2 cellular contexts compared by ENCODE assay signal in the genomic region with DNA sequence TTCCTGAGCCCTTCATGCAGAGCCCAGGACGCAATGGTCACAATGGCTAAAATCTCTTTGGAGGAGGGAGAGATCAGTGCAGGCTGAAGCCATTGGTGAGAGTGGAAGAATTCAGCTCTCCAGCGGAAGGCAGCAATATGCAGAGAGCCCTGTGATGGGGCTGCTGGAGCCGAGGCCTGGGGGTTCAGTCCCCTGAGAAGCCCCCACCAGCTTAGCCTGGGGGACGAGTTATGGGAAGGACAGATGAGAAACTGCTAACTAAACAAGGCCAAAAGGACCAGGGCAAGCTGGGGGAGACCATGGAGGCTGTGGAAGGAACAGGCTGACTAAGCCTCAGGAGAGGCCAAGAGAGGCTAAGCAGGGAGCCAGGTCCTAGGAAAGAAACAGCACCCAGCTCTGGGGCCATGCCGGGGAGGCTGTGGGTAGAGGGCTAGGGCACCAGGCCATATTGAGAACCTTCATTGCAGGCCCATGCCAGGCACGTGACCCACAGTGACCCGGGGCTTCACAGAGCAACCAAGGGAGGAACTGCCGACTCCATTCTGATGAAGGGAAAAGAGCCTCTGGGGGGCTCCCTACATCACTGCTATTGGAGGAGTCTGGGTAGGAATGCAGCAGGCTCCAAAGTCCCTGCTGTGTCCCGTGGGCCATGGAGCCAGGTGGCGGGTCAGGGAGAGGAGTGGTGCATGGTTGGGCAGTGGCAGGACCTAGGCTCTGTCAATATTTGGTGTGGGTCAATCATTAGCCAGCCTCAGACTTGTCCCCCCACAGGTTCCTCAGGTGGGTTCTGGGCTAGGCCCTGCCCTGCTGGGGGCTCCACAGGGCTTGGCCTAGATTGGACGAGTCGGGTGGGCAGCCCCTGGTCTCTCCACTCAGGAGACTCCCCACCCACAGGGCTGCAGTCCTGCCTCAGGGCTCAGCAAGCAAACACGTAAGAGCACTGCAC.
TF ChIP-seq lines count a peak whose summit lies in the region.

No MANE protein-coding gene starts in this region.

TF ChIP-seq in IMR-90, 13 proteins besides CTCF, POLR2A, EP300 and RAD21:
- no peak for TF ChIP-seq ELK1 (IDR thresholded peaks at IDR 0.05; ENCODE audit: borderline replicate concordance, low read depth, low read length)
- TF ChIP-seq RCOR1 (IDR thresholded peaks at IDR 0.05; ENCODE audit: insufficient replicate concordance, low read length) = no peak
- no peak for TF ChIP-seq RFX5 (IDR thresholded peaks at IDR 0.05; ENCODE audit: low read depth, low read length)
- TF ChIP-seq MAFK (IDR thresholded peaks at IDR 0.05; ENCODE audit: low read depth, low read length) = no peak
- TF ChIP-seq CHD1 (IDR thresholded peaks at IDR 0.05; ENCODE audit: low read depth, low read length) = no peak
- no peak for TF ChIP-seq NFE2L2 (IDR thresholded peaks at IDR 0.05; ENCODE audit: low read depth, low read length)
- TF ChIP-seq MXI1 (IDR thresholded peaks at IDR 0.05; ENCODE audit: borderline replicate concordance, low read depth, low read length) = no peak
- TF ChIP-seq BHLHE40 (IDR thresholded peaks at IDR 0.05; ENCODE audit: low read depth, low read length) = no peak
- TF ChIP-seq, protein P1, sequence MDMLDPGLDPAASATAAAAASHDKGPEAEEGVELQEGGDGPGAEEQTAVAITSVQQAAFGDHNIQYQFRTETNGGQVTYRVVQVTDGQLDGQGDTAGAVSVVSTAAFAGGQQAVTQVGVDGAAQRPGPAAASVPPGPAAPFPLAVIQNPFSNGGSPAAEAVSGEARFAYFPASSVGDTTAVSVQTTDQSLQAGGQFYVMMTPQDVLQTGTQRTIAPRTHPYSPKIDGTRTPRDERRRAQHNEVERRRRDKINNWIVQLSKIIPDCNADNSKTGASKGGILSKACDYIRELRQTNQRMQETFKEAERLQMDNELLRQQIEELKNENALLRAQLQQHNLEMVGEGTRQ (IDR thresholded peaks at IDR 0.05; ENCODE audit: low read depth, low read length) = no peak
- TF ChIP-seq FOS (IDR thresholded peaks at IDR 0.05; ENCODE audit: low read depth, low read length) = no peak
- TF ChIP-seq MAZ (IDR thresholded peaks at IDR 0.05; ENCODE audit: borderline replicate concordance, low read depth, low read length) = no peak
- no peak for TF ChIP-seq CEBPB (IDR thresholded peaks at IDR 0.05; ENCODE audit: low read depth, low read length)
- no peak for TF ChIP-seq SMC3 (IDR thresholded peaks at IDR 0.05; ENCODE audit: low read depth, low read length)

TF ChIP-seq in HepG2, 621 proteins besides CTCF, POLR2A, EP300 and RAD21 (continues in another document):
- TF ChIP-seq MXI1 (IDR thresholded peaks at IDR 0.05; ENCODE audit: borderline replicate concordance, low read depth, low read length) (peak; percentile 78; the same call in 1 of the 3 replicates), ARID3A (IDR thresholded peaks at IDR 0.05; ENCODE audit: low read depth, low read length) (peak; percentile 78), ZFP1 (CRISPR knock-in tag; IDR thresholded peaks at IDR 0.05) (peak; percentile 91), NKX3-1 (CRISPR knock-in tag; IDR thresholded peaks at IDR 0.05) (peak; percentile 61; the same call in 1 of the 2 replicates), SNAPC2 (CRISPR knock-in tag; IDR thresholded peaks at IDR 0.05) (peak; percentile 79; the same call in 1 of the 2 replicates), MEF2D (CRISPR knock-in tag; IDR thresholded peaks at IDR 0.05) (0 out of 2 replicates have a peak, but pooled peaks have one; percentile 78), ETV5 (CRISPR knock-in tag; IDR thresholded peaks at IDR 0.05; ENCODE audit: borderline replicate concordance) (peak; percentile 63; the same call in 1 of the 2 replicates), GATAD2A (CRISPR knock-in tag; IDR thresholded peaks at IDR 0.05) (peak; percentile 96), GTF2F1 (IDR thresholded peaks at IDR 0.05; ENCODE audit: low read length) (peak; percentile 85; the same call in 1 of the 2 replicates), PAX8 (CRISPR knock-in tag; IDR thresholded peaks at IDR 0.05; ENCODE audit: borderline replicate concordance) (0 out of 2 replicates have a peak, but pooled peaks have one; percentile 56), ZNF761 (CRISPR knock-in tag; conservative IDR thresholded peaks at IDR 0.05) (no peak; the same call in none of the 2 replicates), U2AF2 (IDR thresholded peaks at IDR 0.05; ENCODE audit: low read depth, low read length) (no peak), RFX5 (IDR thresholded peaks at IDR 0.05; ENCODE audit: low read depth, low read length) (0 out of 2 replicates have a peak, but pooled peaks have one; percentile 32), CBX5 (CRISPR knock-in tag; IDR thresholded peaks at IDR 0.05; ENCODE audit: borderline replicate concordance) (peak; percentile 90; the same call in 1 of the 2 replicates), RBM39 (IDR thresholded peaks at IDR 0.05; ENCODE audit: low read depth, low read length, poor library complexity, severe bottlenecking) (no peak), ESRRA (CRISPR knock-in tag; IDR thresholded peaks at IDR 0.05; ENCODE audit: low read depth) (peak; percentile 77), ZNF556 (CRISPR knock-in tag; IDR thresholded peaks at IDR 0.05; ENCODE audit: borderline replicate concordance) (peak; percentile 87; the same call in 1 of the 2 replicates), ZNF460 (CRISPR knock-in tag; IDR thresholded peaks at IDR 0.05; ENCODE audit: borderline replicate concordance) (peak; percentile 61; the same call in 1 of the 2 replicates), ZNF124 (CRISPR knock-in tag; IDR thresholded peaks at IDR 0.05) (peak; percentile 94), ZNF205 (CRISPR knock-in tag; IDR thresholded peaks at IDR 0.05) (0 out of 2 replicates have a peak, but pooled peaks have one; percentile 58), ZNF879 (CRISPR knock-in tag; IDR thresholded peaks at IDR 0.05) (0 out of 2 replicates have a peak, but pooled peaks have one; percentile 47), TAF1 (CRISPR knock-in tag; IDR thresholded peaks at IDR 0.05) (peak; percentile 81), CHCHD3 (CRISPR knock-in tag; IDR thresholded peaks at IDR 0.05) (no peak), ZNF367 (CRISPR knock-in tag; IDR thresholded peaks at IDR 0.05; ENCODE audit: borderline replicate concordance) (no peak), SYNCRIP (IDR thresholded peaks at IDR 0.05; ENCODE audit: insufficient read depth, low read depth, low read length) (no peak), FOSL1 (CRISPR knock-in tag; IDR thresholded peaks at IDR 0.05; ENCODE audit: borderline replicate concordance) (no peak), MTERF4 (CRISPR knock-in tag; IDR thresholded peaks at IDR 0.05) (peak; percentile 85; the same call in 1 of the 2 replicates), ZNF7 (CRISPR knock-in tag; IDR thresholded peaks at IDR 0.05) (no peak), SIN3A (IDR thresholded peaks at IDR 0.05; ENCODE audit: borderline replicate concordance, low read depth, low read length) (peak; percentile 46; the same call in 1 of the 2 replicates), FOXJ3 (CRISPR knock-in tag; IDR thresholded peaks at IDR 0.05; ENCODE audit: borderline replicate concordance) (peak; percentile 91; the same call in 1 of the 2 replicates), NR2C2 (CRISPR knock-in tag; IDR thresholded peaks at IDR 0.05; ENCODE audit: borderline replicate concordance) (peak; percentile 81), HNF4A (CRISPR knock-in tag; IDR thresholded peaks at IDR 0.05) (peak; percentile 98)
- TF ChIP-seq, protein P2, sequence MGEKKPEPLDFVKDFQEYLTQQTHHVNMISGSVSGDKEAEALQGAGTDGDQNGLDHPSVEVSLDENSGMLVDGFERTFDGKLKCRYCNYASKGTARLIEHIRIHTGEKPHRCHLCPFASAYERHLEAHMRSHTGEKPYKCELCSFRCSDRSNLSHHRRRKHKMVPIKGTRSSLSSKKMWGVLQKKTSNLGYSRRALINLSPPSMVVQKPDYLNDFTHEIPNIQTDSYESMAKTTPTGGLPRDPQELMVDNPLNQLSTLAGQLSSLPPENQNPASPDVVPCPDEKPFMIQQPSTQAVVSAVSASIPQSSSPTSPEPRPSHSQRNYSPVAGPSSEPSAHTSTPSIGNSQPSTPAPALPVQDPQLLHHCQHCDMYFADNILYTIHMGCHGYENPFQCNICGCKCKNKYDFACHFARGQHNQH (CRISPR knock-in tag; IDR thresholded peaks at IDR 0.05) = peak; percentile 98
- TF ChIP-seq, protein P3, sequence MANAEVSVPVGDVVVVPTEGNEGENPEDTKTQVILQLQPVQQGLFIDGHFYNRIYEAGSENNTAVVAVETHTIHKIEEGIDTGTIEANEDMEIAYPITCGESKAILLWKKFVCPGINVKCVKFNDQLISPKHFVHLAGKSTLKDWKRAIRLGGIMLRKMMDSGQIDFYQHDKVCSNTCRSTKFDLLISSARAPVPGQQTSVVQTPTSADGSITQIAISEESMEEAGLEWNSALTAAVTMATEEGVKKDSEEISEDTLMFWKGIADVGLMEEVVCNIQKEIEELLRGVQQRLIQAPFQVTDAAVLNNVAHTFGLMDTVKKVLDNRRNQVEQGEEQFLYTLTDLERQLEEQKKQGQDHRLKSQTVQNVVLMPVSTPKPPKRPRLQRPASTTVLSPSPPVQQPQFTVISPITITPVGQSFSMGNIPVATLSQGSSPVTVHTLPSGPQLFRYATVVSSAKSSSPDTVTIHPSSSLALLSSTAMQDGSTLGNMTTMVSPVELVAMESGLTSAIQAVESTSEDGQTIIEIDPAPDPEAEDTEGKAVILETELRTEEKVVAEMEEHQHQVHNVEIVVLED (CRISPR knock-in tag; IDR thresholded peaks at IDR 0.05; ENCODE audit: borderline replicate concordance) = peak; percentile 68; the same call in 1 of the 2 replicates
- TF ChIP-seq, protein P4, sequence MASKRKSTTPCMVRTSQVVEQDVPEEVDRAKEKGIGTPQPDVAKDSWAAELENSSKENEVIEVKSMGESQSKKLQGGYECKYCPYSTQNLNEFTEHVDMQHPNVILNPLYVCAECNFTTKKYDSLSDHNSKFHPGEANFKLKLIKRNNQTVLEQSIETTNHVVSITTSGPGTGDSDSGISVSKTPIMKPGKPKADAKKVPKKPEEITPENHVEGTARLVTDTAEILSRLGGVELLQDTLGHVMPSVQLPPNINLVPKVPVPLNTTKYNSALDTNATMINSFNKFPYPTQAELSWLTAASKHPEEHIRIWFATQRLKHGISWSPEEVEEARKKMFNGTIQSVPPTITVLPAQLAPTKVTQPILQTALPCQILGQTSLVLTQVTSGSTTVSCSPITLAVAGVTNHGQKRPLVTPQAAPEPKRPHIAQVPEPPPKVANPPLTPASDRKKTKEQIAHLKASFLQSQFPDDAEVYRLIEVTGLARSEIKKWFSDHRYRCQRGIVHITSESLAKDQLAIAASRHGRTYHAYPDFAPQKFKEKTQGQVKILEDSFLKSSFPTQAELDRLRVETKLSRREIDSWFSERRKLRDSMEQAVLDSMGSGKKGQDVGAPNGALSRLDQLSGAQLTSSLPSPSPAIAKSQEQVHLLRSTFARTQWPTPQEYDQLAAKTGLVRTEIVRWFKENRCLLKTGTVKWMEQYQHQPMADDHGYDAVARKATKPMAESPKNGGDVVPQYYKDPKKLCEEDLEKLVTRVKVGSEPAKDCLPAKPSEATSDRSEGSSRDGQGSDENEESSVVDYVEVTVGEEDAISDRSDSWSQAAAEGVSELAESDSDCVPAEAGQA (IDR thresholded peaks at IDR 0.05; ENCODE audit: low read depth) = peak; percentile 40; the same call in 1 of the 2 replicates
- TF ChIP-seq, protein P4 (CRISPR knock-in tag; IDR thresholded peaks at IDR 0.05; ENCODE audit: borderline replicate concordance) = no peak
